9 cellular contexts compared by ENCODE assay signal in the genomic region with DNA sequence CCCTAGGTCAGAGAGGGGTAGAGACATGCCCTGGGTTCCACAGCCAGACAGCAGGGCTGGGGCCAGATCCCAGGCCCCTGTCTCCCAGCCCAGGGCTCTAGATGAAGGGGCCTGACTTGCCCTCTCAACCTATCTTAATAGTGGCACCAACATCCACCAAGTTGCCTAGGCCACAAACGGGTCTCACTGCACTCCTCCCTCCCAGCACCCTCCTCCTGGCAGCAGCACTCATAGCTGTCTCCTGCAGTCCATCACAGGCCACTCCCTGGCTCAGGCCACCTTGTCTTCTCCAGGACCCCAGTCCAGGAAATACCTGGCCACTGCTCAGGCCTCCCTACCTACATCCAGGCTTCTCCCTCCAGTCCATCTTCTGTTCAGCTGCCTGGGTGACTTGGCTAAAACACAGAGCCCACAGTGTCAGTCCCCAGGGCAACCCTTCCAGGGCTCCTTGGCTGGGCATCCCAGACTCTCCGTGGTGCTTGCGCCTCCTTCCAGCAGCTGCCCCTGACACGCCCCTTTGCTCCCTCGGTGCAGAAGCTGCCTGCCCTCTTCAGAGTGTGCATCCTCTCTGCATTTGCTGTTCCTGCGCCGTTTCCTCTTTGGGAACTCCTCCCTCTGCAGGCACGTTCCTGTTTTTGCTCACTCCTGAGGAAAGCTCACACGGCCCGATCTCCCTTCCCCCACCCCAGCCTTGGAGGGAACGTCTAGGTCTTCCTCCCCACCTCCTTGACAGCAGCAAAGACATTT. TPM values are rescaled to one million over a fixed set of nuclear protein-coding genes. Genes with fewer than 3 reads are reported as not detected.
DNase-seq lines count a peak whose midpoint lies in the region; ATAC-seq, FAIRE-seq and TF ChIP-seq lines count a peak whose summit lies in the region.
"Had no signal": no experiment of that assay in that cellular context is flagged by ENCODE, and none has a peak within 500 bp of the region (broad histone marks: within the 10 kb centered on the region; RNA-seq: fewer than 3 reads in every experiment).

No MANE protein-coding gene starts in this region.

- H2AFZ ChIP-seq in parathyroid adenoma, result no peak overlapping the region

- TF ChIP-seq CTCF in fibroblast of the aortic adventitia (IDR thresholded peaks at IDR 0.05; ENCODE audit: insufficient read depth, low read length), result peak; percentile 23
- TF ChIP-seq CTCF in parathyroid adenoma (IDR thresholded peaks at IDR 0.05), result no peak

- no peak for FAIRE-seq in urothelium cell line (lab: Jason Lieb, UNC)
- FAIRE-seq: TTC549 had no signal

- no peaks in the 10 kb centered on the region for H3K9me3 ChIP-seq in parathyroid adenoma (ENCODE audit: control insufficient read depth, low read length)

- H3K27ac ChIP-seq in parathyroid adenoma, result peak overlapping the region; percentile 72

- no peak for ATAC-seq in GM18517 (IDR thresholded peaks at IDR 0.05; ENCODE audit: unreplicated experiment)

- H3K9ac ChIP-seq in parathyroid adenoma, result no peak overlapping the region

- H3K4me3 ChIP-seq in fibroblast of the aortic adventitia (ENCODE audit: low read depth, low read length) (no peak overlapping the region), parathyroid adenoma (ENCODE audit: low read depth, low read length) (no peak overlapping the region)

- peak; percentile 27 for DNase-seq in ELR (ENCODE audit: low read depth)
- peak; percentile 78 for DNase-seq in SK-N-DZ (ENCODE audit: low spot score)
- DNase-seq in fibroblast of the aortic adventitia (ENCODE audit: low read depth), result peak; percentile 61
- no peak for DNase-seq in NAMALWA (ENCODE audit: low spot score)
- no peak for DNase-seq in DMS79 (lab: John Stamatoyannopoulos, UW)
- no peak for DNase-seq in urothelium cell line (ENCODE audit: low spot score)

- H3K27me3 ChIP-seq in parathyroid adenoma (ENCODE audit: control insufficient read depth, insufficient read depth, low read length), result no peaks in the 10 kb centered on the region

- no peaks in the 10 kb centered on the region for H3K36me3 ChIP-seq in parathyroid adenoma (ENCODE audit: control insufficient read depth, insufficient read depth, low read length)

- no peaks in the 10 kb centered on the region for H3K4me1 ChIP-seq in parathyroid adenoma

- H3K79me2 ChIP-seq in parathyroid adenoma, result no peaks in the 10 kb centered on the region

- no peak overlapping the region for H3K4me2 ChIP-seq in parathyroid adenoma (ENCODE audit: low read length)

RNA-seq across cellular contexts. Expression of a gene that starts 40.5 kb away (rescaled TPM):
- 0.68 and 0.96 TPM in 2 replicates for polyA plus RNA-seq in SK-N-DZ (2014; cell fraction: cytosol; rRNA removed)
- polyA plus RNA-seq in SK-N-DZ (2014; cell fraction: nucleus; rRNA removed), result 0.51 and 1.5 TPM in 2 replicates
- total RNA-seq in fibroblast of the aortic adventitia (ENCODE audit: low replicate concordance), result 23.1 and 30.0 TPM in 2 replicates

Comparison
In these comparisons a context has a peak if more than half of its experiments do, and no peak if none do; other contexts are left out.
1. DNase-seq: peak in ELR (single experiment), SK-N-DZ (single experiment) and fibroblast of the aortic adventitia (single experiment); none in NAMALWA (single experiment), DMS79 (single experiment) and urothelium cell line (single experiment).